Comparison of ENCODE assay signal across 27 cellular contexts in genomic region chr17:41335747-41336146, GRCh38. TPM values are rescaled to one million over a fixed set of nuclear protein-coding genes. Genes with fewer than 3 reads are reported as not detected.
"Had no signal": no experiment of that assay in that cellular context is flagged by ENCODE, and none has a peak within 500 bp of the region (broad histone marks: within the 10 kb centered on the region; RNA-seq: fewer than 3 reads in every experiment).

No MANE protein-coding gene starts in this region.

- ATAC-seq: activated naive CD4-positive, alpha-beta T cell treated with anti-CD3 and anti-CD28 coated beads, Interleukin-2, amount 50 U/mL, for 72 hours; gastrocnemius medialis; left lung; natural killer cell treated with Interleukin-12 subunit alpha and Interleukin-12 subunit beta and Interleukin-15 and Interleukin-18, amount 100 ng/mL, for 72 hours; pancreas; stimulated activated naive CD8-positive, alpha-beta T cell treated with anti-CD3 and anti-CD28 coated beads, Interleukin-15, amount 100 ng/mL, for 72 hours had no signal

- H3K4me3 Mint-ChIP-seq: brain; mesothelial cell of epicardium; natural killer cell treated with Interleukin-12 subunit alpha and Interleukin-12 subunit beta and Interleukin-15 and Interleukin-18, amount 100 ng/mL, for 72 hours; stimulated activated naive CD8-positive, alpha-beta T cell treated with anti-CD3 and anti-CD28 coated beads, Interleukin-15, amount 100 ng/mL, for 72 hours had no signal

- H3K9me3 ChIP-seq: esophagus squamous epithelium, gastrocnemius medialis, left lung, neutrophil, pancreas, tibial artery had no signal

- H3K9me3 Mint-ChIP-seq: brain; mesothelial cell of epicardium; natural killer cell treated with Interleukin-12 subunit alpha and Interleukin-12 subunit beta and Interleukin-15 and Interleukin-18, amount 100 ng/mL, for 72 hours; stimulated activated naive CD8-positive, alpha-beta T cell treated with anti-CD3 and anti-CD28 coated beads, Interleukin-15, amount 100 ng/mL, for 72 hours had no signal

- H3K4me3 ChIP-seq: esophagus squamous epithelium, gastrocnemius medialis, left lung, lung, pancreas, tibial artery had no signal

- H3K4me1 Mint-ChIP-seq: brain had no signal

- H3K27me3 Mint-ChIP-seq: stimulated activated naive CD8-positive, alpha-beta T cell treated with anti-CD3 and anti-CD28 coated beads, Interleukin-15, amount 100 ng/mL, for 72 hours had no signal

- H3K27ac Mint-ChIP-seq: brain; mesothelial cell of epicardium; natural killer cell treated with Interleukin-12 subunit alpha and Interleukin-12 subunit beta and Interleukin-15 and Interleukin-18, amount 100 ng/mL, for 72 hours; stimulated activated naive CD8-positive, alpha-beta T cell treated with anti-CD3 and anti-CD28 coated beads, Interleukin-15, amount 100 ng/mL, for 72 hours had no signal

- DNase-seq: activated CD4-positive, alpha-beta T cell treated with anti-CD3 and anti-CD28 coated beads for 4 hours; activated CD8-positive, alpha-beta memory T cell treated with anti-CD3 and anti-CD28 coated beads for 24 hours; activated gamma-delta T cell; aorta; caudate nucleus; effector memory CD4-positive, alpha-beta T cell; esophagus squamous epithelium; gastrocnemius medialis; hippocampal formation; kidney glomerular epithelial cell; left lung; pancreas; stimulated activated CD4-positive, alpha-beta T cell treated with anti-CD3 and anti-CD28 coated beads, Interleukin-12 subunit alpha, Interleukin-12 subunit beta, amount 100 ng/mL, for 4 hours; stimulated activated CD4-positive, alpha-beta T cell treated with anti-CD3 and anti-CD28 coated beads, Interleukin-4, amount 100 ng/mL, for 4 hours; stimulated activated naive CD8-positive, alpha-beta T cell treated with anti-CD3 and anti-CD28 coated beads, Interleukin-15, amount 100 ng/mL, for 72 hours; SW 1271; tibial artery had no signal

- H3K27me3 ChIP-seq: esophagus squamous epithelium, gastrocnemius medialis, left lung, pancreas had no signal

- H3K27ac ChIP-seq: esophagus squamous epithelium, gastrocnemius medialis, left lung, neutrophil, pancreas, tibial artery had no signal

- H3K36me3 Mint-ChIP-seq: brain; mesothelial cell of epicardium; natural killer cell treated with Interleukin-12 subunit alpha and Interleukin-12 subunit beta and Interleukin-15 and Interleukin-18, amount 100 ng/mL, for 72 hours had no signal

- H3K36me3 ChIP-seq: esophagus squamous epithelium, gastrocnemius medialis, left lung, neutrophil, pancreas, tibial artery had no signal

- H3K4me1 ChIP-seq: gastrocnemius medialis, pancreas had no signal

RNA-seq across cellular contexts. Expression of gene KRT33A, which starts 14.9 kb away (rescaled TPM):
- total RNA-seq: activated naive CD4-positive, alpha-beta T cell treated with anti-CD3 and anti-CD28 coated beads, Interleukin-2, amount 50 U/mL, for 72 hours; aorta; dermis microvascular lymphatic vessel endothelial cell; gastrocnemius medialis; left lung; lung; mesothelial cell of epicardium; natural killer cell treated with Interleukin-12 subunit alpha and Interleukin-12 subunit beta and Interleukin-15 and Interleukin-18, amount 100 ng/mL, for 72 hours; pancreas; pulmonary artery endothelial cell; skeletal muscle tissue; ureter had no signal

RNA-seq across cellular contexts. Expression of gene KRTAP17-1, which starts 20.2 kb away (rescaled TPM):
- total RNA-seq: activated naive CD4-positive, alpha-beta T cell treated with anti-CD3 and anti-CD28 coated beads, Interleukin-2, amount 50 U/mL, for 72 hours; aorta; dermis microvascular lymphatic vessel endothelial cell; esophagus squamous epithelium; gastrocnemius medialis; left lung; lung; mesothelial cell of epicardium; natural killer cell treated with Interleukin-12 subunit alpha and Interleukin-12 subunit beta and Interleukin-15 and Interleukin-18, amount 100 ng/mL, for 72 hours; pancreas; pulmonary artery endothelial cell; skeletal muscle tissue; ureter had no signal

RNA-seq across cellular contexts. Expression of gene KRTAP16-1, which starts 26.6 kb away (rescaled TPM):
- total RNA-seq: activated naive CD4-positive, alpha-beta T cell treated with anti-CD3 and anti-CD28 coated beads, Interleukin-2, amount 50 U/mL, for 72 hours; aorta; dermis microvascular lymphatic vessel endothelial cell; esophagus squamous epithelium; gastrocnemius medialis; left lung; lung; mesothelial cell of epicardium; natural killer cell treated with Interleukin-12 subunit alpha and Interleukin-12 subunit beta and Interleukin-15 and Interleukin-18, amount 100 ng/mL, for 72 hours; pancreas; pulmonary artery endothelial cell; skeletal muscle tissue; ureter had no signal

RNA-seq across cellular contexts. Expression of gene KRTAP29-1, which starts 33.1 kb away (rescaled TPM):
- total RNA-seq: activated naive CD4-positive, alpha-beta T cell treated with anti-CD3 and anti-CD28 coated beads, Interleukin-2, amount 50 U/mL, for 72 hours; aorta; dermis microvascular lymphatic vessel endothelial cell; esophagus squamous epithelium; gastrocnemius medialis; left lung; lung; mesothelial cell of epicardium; natural killer cell treated with Interleukin-12 subunit alpha and Interleukin-12 subunit beta and Interleukin-15 and Interleukin-18, amount 100 ng/mL, for 72 hours; pancreas; pulmonary artery endothelial cell; skeletal muscle tissue; ureter had no signal

RNA-seq across cellular contexts. Expression of gene KRT33B, which starts 33.9 kb away (rescaled TPM):
- total RNA-seq: activated naive CD4-positive, alpha-beta T cell treated with anti-CD3 and anti-CD28 coated beads, Interleukin-2, amount 50 U/mL, for 72 hours; aorta; dermis microvascular lymphatic vessel endothelial cell; gastrocnemius medialis; left lung; lung; mesothelial cell of epicardium; natural killer cell treated with Interleukin-12 subunit alpha and Interleukin-12 subunit beta and Interleukin-15 and Interleukin-18, amount 100 ng/mL, for 72 hours; pancreas; pulmonary artery endothelial cell; skeletal muscle tissue; ureter had no signal
